ENCODE assay signal across 35 cellular contexts in genomic region chr20:61778485-61778863, GRCh38.
"Had no signal": no experiment of that assay in that cellular context is flagged by ENCODE, and none has a peak within 500 bp of the region (broad histone marks: within the 10 kb centered on the region; RNA-seq: fewer than 3 reads in every experiment).

No MANE protein-coding gene starts in this region.

- DNase-seq: activated B cell treated with CpG ODN at 0.5 μM for 24 hours; activated CD4-positive, alpha-beta T cell treated with anti-CD3 and anti-CD28 coated beads for 48 hours; activated CD4-positive, alpha-beta T cell treated with anti-CD3 and anti-CD28 coated beads, Interleukin-2, amount 50 U/mL, for 1 hour; activated CD4-positive, alpha-beta T cell treated with anti-CD3 and anti-CD28 coated beads, Interleukin-2, amount 50 U/mL, for 48 hours; activated CD8-positive, alpha-beta memory T cell treated with anti-CD3 and anti-CD28 coated beads for 24 hours; activated CD8-positive, alpha-beta T cell treated with anti-CD3 and anti-CD28 coated beads for 36 hours; activated effector memory CD4-positive, alpha-beta T cell treated with Interleukin-2 at 50 U/mL for 16 hours; activated gamma-delta T cell treated with Interleukin-2 at 50 U/mL for 16 hours; activated naive CD4-positive, alpha-beta T cell treated with anti-CD3 and anti-CD28 coated beads, Interleukin-2, amount 50 U/mL, for 16 hours; activated naive CD4-positive, alpha-beta T cell treated with Interleukin-2 at 50 U/mL for 16 hours; activated T-cell treated with anti-CD3 and anti-CD28 coated beads, Interleukin-2, amount 50 U/mL, for 4 hours; adrenal gland; amygdala; body of pancreas; central memory CD4-positive, alpha-beta T cell; cortex of kidney; dermis blood vessel endothelial cell; effector CD4-positive, alpha-beta T cell; effector memory CD8-positive, alpha-beta T cell; erythroblast; foreskin keratinocyte; gastrocnemius medialis; glutamatergic neuron; heart left ventricle; T-helper 1 cell; T-helper 17 cell; T1000; WERI-Rb-1 had no signal

- H3K27ac Mint-ChIP-seq: activated B cell treated with CpG ODN at 0.5 μM for 24 hours; activated CD8-positive, alpha-beta T cell treated with anti-CD3 and anti-CD28 coated beads for 36 hours; activated naive CD8-positive, alpha-beta T cell; activated T-helper 17 cell treated with anti-CD3 and anti-CD28 coated beads, Interleukin-2, amount 50 U/mL, for 72 hours; effector memory CD8-positive, alpha-beta T cell; T-helper 17 cell; T-helper 2 cell treated with Interferon-gamma antibody and Interleukin-4, amounts not matched to agents 5 μg/mL and 100 μg/mL, for 36 hours had no signal

- H3K27me3 Mint-ChIP-seq: activated B cell treated with CpG ODN at 0.5 μM for 24 hours; activated CD8-positive, alpha-beta T cell treated with anti-CD3 and anti-CD28 coated beads for 36 hours; activated naive CD8-positive, alpha-beta T cell; T-helper 17 cell had no signal

- H3K4me3 ChIP-seq: adrenal gland, body of pancreas, breast epithelium, cardiac muscle cell, esophagus muscularis mucosa, gastrocnemius medialis, heart left ventricle had no signal

- H3K27me3 ChIP-seq: adrenal gland, body of pancreas, breast epithelium, foreskin keratinocyte had no signal

- H3K4me3 Mint-ChIP-seq: activated B cell treated with CpG ODN at 0.5 μM for 24 hours; activated CD8-positive, alpha-beta T cell treated with anti-CD3 and anti-CD28 coated beads for 36 hours; activated naive CD8-positive, alpha-beta T cell; activated T-cell treated with anti-CD3 and anti-CD28 coated beads, Interleukin-2, amount 50 U/mL, for 4 hours; activated T-helper 17 cell treated with anti-CD3 and anti-CD28 coated beads, Interleukin-2, amount 50 U/mL, for 72 hours; effector memory CD8-positive, alpha-beta T cell; T-helper 17 cell; T-helper 2 cell treated with Interferon-gamma antibody and Interleukin-4, amounts not matched to agents 5 μg/mL and 100 μg/mL, for 36 hours had no signal

- H3K4me1 Mint-ChIP-seq: activated B cell treated with CpG ODN at 0.5 μM for 24 hours; activated T-helper 17 cell treated with anti-CD3 and anti-CD28 coated beads, Interleukin-2, amount 50 U/mL, for 72 hours; T-helper 17 cell had no signal

- FAIRE-seq: colon had no signal

- H3K36me3 ChIP-seq: adrenal gland, breast epithelium, cardiac muscle cell, esophagus muscularis mucosa, gastrocnemius medialis, heart left ventricle, WERI-Rb-1 had no signal

- H3K9me3 ChIP-seq: adrenal gland, body of pancreas, gastrocnemius medialis had no signal

- H3K4me1 ChIP-seq: adrenal gland, body of pancreas, breast epithelium, esophagus muscularis mucosa, foreskin keratinocyte, gastrocnemius medialis, heart left ventricle had no signal

- H3K27ac ChIP-seq: adrenal gland, body of pancreas, breast epithelium, cardiac muscle cell, esophagus muscularis mucosa, foreskin keratinocyte, gastrocnemius medialis, heart left ventricle, WERI-Rb-1 had no signal
